Comparison of ENCODE assay signal across 14 cellular contexts in genomic region chr1:201751872-201752271, GRCh38.
DNase-seq lines count a peak whose midpoint lies in the region; ATAC-seq, FAIRE-seq and TF ChIP-seq lines count a peak whose summit lies in the region.
"Had no signal": no experiment of that assay in that cellular context is flagged by ENCODE, and none has a peak within 500 bp of the region (broad histone marks: within the 10 kb centered on the region; RNA-seq: fewer than 3 reads in every experiment).

No MANE protein-coding gene starts in this region.

- TF ChIP-seq EP300 in H1 (IDR thresholded peaks at IDR 0.05; ENCODE audit: borderline replicate concordance in 1 of 2, low read depth in 2 of 2, low read length in 2 of 2), result no peak

- no peak for TF ChIP-seq RAD21 in H1 (IDR thresholded peaks at IDR 0.05 in 1 of 2, conservative IDR thresholded peaks at IDR 0.05 in 1 of 2; ENCODE audit: low read depth in 2 of 2, low read length in 2 of 2)

- no peak overlapping the region for H3K23ac ChIP-seq in H1 (ENCODE audit: insufficient read length)

- no peak overlapping the region for H2BK12ac ChIP-seq in H1 (ENCODE audit: low read depth, low read length)

- H3K9ac ChIP-seq in H1 (replicated peaks in 1 of 4; ENCODE audit: extremely low read depth in 1 of 4, low read depth in 3 of 4, low read length in 3 of 4), result no peak overlapping the region

- CTCF ChIA-PET in H1 (lab: Charles Lee; ENCODE audit: partially characterized antibody), result interaction anchor here (0.7 to 1.7 kb wide), 10 partner anchors 8 to 303 kb away, joined by 3 to 7 read pairs (median 4); no protein-coding TSS in a partner anchor

- no peak overlapping the region for H4K8ac ChIP-seq in H1 (ENCODE audit: extremely low read depth, insufficient read depth, low read length)

- H3K27me3 Mint-ChIP-seq in neural crest cell (ENCODE audit: low read depth), result peaks cover 13% of the 10 kb centered on the region
- peaks cover 40 to 52% of the 10 kb centered on the region in 2 donors for H3K27me3 Mint-ChIP-seq in effector memory CD8-positive, alpha-beta T cell

- TF ChIP-seq POLR2A in H1 (IDR thresholded peaks at IDR 0.05; ENCODE audit: control extremely low read depth in 1 of 2, low read depth in 2 of 2, low read length in 2 of 2) (no peak), erythroblast (IDR thresholded peaks at IDR 0.05; ENCODE audit: low read length) (no peak)

- WGBS in H1 (ENCODE audit: extremely low coverage in 1 of 2, insufficient coverage in 1 of 2, insufficient read length in 1 of 2, insufficient replicate concordance in 2 of 2, low coverage in 1 of 2, low lambda C conversion rate in 2 of 2, missing lambda C conversion rate in 1 of 2), 2 experiments, result 36% methylated on average over 4 of the region's 4 CpGs; no CpG with 5 or more reads in 1 of the 2 experiments

- no peaks in the 10 kb centered on the region for H3K27me3 ChIP-seq in H1 (replicated peaks in 1 of 4; ENCODE audit: control insufficient read depth in 3 of 4, extremely low read depth in 1 of 4, insufficient read depth in 3 of 4, low read length in 3 of 4)

- no peak overlapping the region for H2BK20ac ChIP-seq in H1 (ENCODE audit: low read length)

- no peaks in the 10 kb centered on the region for H3K36me3 Mint-ChIP-seq in neural crest cell (ENCODE audit: low read depth)
- H3K36me3 Mint-ChIP-seq in effector memory CD8-positive, alpha-beta T cell (ENCODE audit: insufficient read depth), result no peaks in the 10 kb centered on the region
- H3K36me3 Mint-ChIP-seq: stimulated activated memory B cell treated with anti-CD40 and anti-IgM and Interleukin-4, amounts not matched to agents 10 μg/mL and 1 μg/mL and 100 μg/mL, for 72 hours had no signal

- no peak overlapping the region for H2AK5ac ChIP-seq in H1 (ENCODE audit: low read depth, low read length)

- H2BK5ac ChIP-seq in H1 (ENCODE audit: low read depth, low read length), result no peak overlapping the region

- peaks cover 0 to 49% of the 10 kb centered on the region in 2 experiments; a peak in 3 of 4 replicates for H3K79me2 ChIP-seq in H1 (ENCODE audit: control insufficient read depth in 1 of 2, insufficient read depth in 2 of 2, low read length in 2 of 2)

- H4K91ac ChIP-seq in H1 (replicated peaks; ENCODE audit: insufficient read length, low read length), result no peak overlapping the region

- DNase-seq in ELF-1 (ENCODE audit: low read depth, low spot score), result peak; percentile 44
- no peak for DNase-seq in RCC 7860 (ENCODE audit: low spot score)
- DNase-seq in H1 (ENCODE audit: low read depth in 1 of 2, low spot score in 2 of 2), result no peak
- DNase-seq in neural crest cell (ENCODE audit: low read depth, low spot score), result peak; percentile 41
- no peak for DNase-seq in activated T-cell treated with anti-CD3 and anti-CD28 coated beads, Interleukin-2, amount 50 U/mL, for 1 hour
- DNase-seq in effector memory CD8-positive, alpha-beta T cell, result no peak
- DNase-seq in erythroblast (lab: John Stamatoyannopoulos, UW), result no peak
- DNase-seq: mesendoderm, NCI-H1092 treated with DMSO at 0.1 percent for 48 hours, NCI-H510A treated with DMSO at 0.1 percent for 48 hours, Right ventricle myocardium superior had no signal

- H3K9me3 ChIP-seq in H1 (ENCODE audit: insufficient read depth in 2 of 2, low read depth in 1 of 2, low read length in 1 of 2), result no peaks in the 10 kb centered on the region

- no peak overlapping the region for H2BK15ac ChIP-seq in H1 (ENCODE audit: low read length)

- peak overlapping the region; percentile 36 for H3K4me3 Mint-ChIP-seq in neural crest cell
- no peak overlapping the region for H3K4me3 Mint-ChIP-seq in effector memory CD8-positive, alpha-beta T cell
- H3K4me3 Mint-ChIP-seq: stimulated activated memory B cell treated with anti-CD40 and anti-IgM and Interleukin-4, amounts not matched to agents 10 μg/mL and 1 μg/mL and 100 μg/mL, for 72 hours had no signal

- TF ChIP-seq CTCF in H1 (IDR thresholded peaks at IDR 0.05; ENCODE audit: control extremely low read depth in 1 of 3, insufficient read depth in 1 of 3, low read depth in 1 of 3, low read length in 3 of 3) (no peak), neural crest cell (conservative IDR thresholded peaks at IDR 0.05) (no peak)

- peaks cover 0 to 5% of the 10 kb centered on the region in 2 experiments for H4K20me1 ChIP-seq in H1 (replicated peaks in 1 of 2; ENCODE audit: control insufficient read depth in 1 of 2, insufficient read depth in 2 of 2, low read length in 2 of 2)

- peak; percentile 53 for FAIRE-seq in RCC 7860 (lab: Jason Lieb, UNC)
- FAIRE-seq in H1 (lab: Jason Lieb, UNC), result peak; percentile 39
- FAIRE-seq: GM12891 had no signal

- no peaks in the 10 kb centered on the region for H3K36me3 ChIP-seq in H1 (ENCODE audit: control insufficient read depth in 2 of 4, insufficient read depth in 4 of 4, low read length in 3 of 4)

- H2AFZ ChIP-seq in H1 (ENCODE audit: low read length), result no peak overlapping the region

- no peaks in the 10 kb centered on the region for H3K9me3 Mint-ChIP-seq in neural crest cell
- no peaks in the 10 kb centered on the region for H3K9me3 Mint-ChIP-seq in effector memory CD8-positive, alpha-beta T cell
- H3K9me3 Mint-ChIP-seq: stimulated activated memory B cell treated with anti-CD40 and anti-IgM and Interleukin-4, amounts not matched to agents 10 μg/mL and 1 μg/mL and 100 μg/mL, for 72 hours had no signal

- no peak overlapping the region for H3K4me3 ChIP-seq in H1 (ENCODE audit: extremely low read depth in 1 of 4, insufficient read depth in 2 of 4, low read depth in 3 of 4, low read length in 4 of 4)

- H3K56ac ChIP-seq in H1 (replicated peaks; ENCODE audit: insufficient read length, low read depth, low read length), result no peak overlapping the region

- no peak overlapping the region; the same call in 1 of the 2 replicates for H3K18ac ChIP-seq in H1 (ENCODE audit: extremely low read depth, low read length)

- no peak overlapping the region for H4K5ac ChIP-seq in H1 (ENCODE audit: insufficient read length, low read depth, low read length)

- peaks cover 9 to 32% (median 26%) of the 10 kb centered on the region in 4 experiments for H3K4me1 ChIP-seq in H1 (replicated peaks in 1 of 4; ENCODE audit: control insufficient read depth in 3 of 4, insufficient read depth in 4 of 4, low read length in 3 of 4)

- no peak for ATAC-seq in effector memory CD8-positive, alpha-beta T cell (replicated peaks)
- no peak for ATAC-seq in HG03457 (IDR thresholded peaks at IDR 0.05; ENCODE audit: unreplicated experiment)
- ATAC-seq: stimulated activated memory B cell treated with anti-CD40 and anti-IgM and Interleukin-4, amounts not matched to agents 10 μg/mL and 1 μg/mL and 100 μg/mL, for 72 hours had no signal

- no peaks in the 10 kb centered on the region for H3K23me2 ChIP-seq in H1 (ENCODE audit: low read depth, low read length)

- H3K14ac ChIP-seq in H1 (ENCODE audit: insufficient read length), result no peak overlapping the region

- no peak overlapping the region; a peak in 1 of 4 replicates for H3K4me2 ChIP-seq in H1 (ENCODE audit: insufficient read depth in 1 of 2, low read depth in 2 of 2, low read length in 2 of 2)

- H3K79me1 ChIP-seq in H1 (ENCODE audit: low read depth, low read length), result peaks cover 4% of the 10 kb centered on the region; the same call in 1 of the 2 replicates

- H3K27ac Mint-ChIP-seq in neural crest cell (ENCODE audit: unreplicated experiment), result no peak overlapping the region
- H3K27ac Mint-ChIP-seq in effector memory CD8-positive, alpha-beta T cell, result no peak overlapping the region
- H3K27ac Mint-ChIP-seq: stimulated activated memory B cell treated with anti-CD40 and anti-IgM and Interleukin-4, amounts not matched to agents 10 μg/mL and 1 μg/mL and 100 μg/mL, for 72 hours had no signal

- POLR2A ChIA-PET in H1 (lab: Charles Lee; ENCODE audit: partially characterized antibody), result interaction anchor here (1.0 to 1.4 kb wide), 3 partner anchors 7 to 15 kb away, joined by 3 to 4 read pairs (median 3); no protein-coding TSS in a partner anchor

- H2BK120ac ChIP-seq in H1 (replicated peaks; ENCODE audit: low read depth, low read length), result no peak overlapping the region

- H3K4me1 Mint-ChIP-seq in neural crest cell, result peaks cover 81% of the 10 kb centered on the region
- H3K4me1 Mint-ChIP-seq in effector memory CD8-positive, alpha-beta T cell (ENCODE audit: low read depth in 2 of 2), result no peaks in the 10 kb centered on the region

- no peak overlapping the region for H3K4ac ChIP-seq in H1 (replicated peaks; ENCODE audit: insufficient read length, low read depth, low read length)

- no peak overlapping the region for H3K27ac ChIP-seq in H1 (ENCODE audit: low read depth, low read length)

TF ChIP-seq in H1, 55 proteins besides CTCF, POLR2A, EP300 and RAD21:
- TF ChIP-seq SAP30 (IDR thresholded peaks at IDR 0.05; ENCODE audit: insufficient read depth, insufficient replicate concordance, low read length) (no peak), CEBPB (IDR thresholded peaks at IDR 0.05; ENCODE audit: low read depth, low read length) (peak; percentile 49; the same call in 1 of the 2 replicates)

Comparison
In these comparisons a context has a peak if more than half of its experiments do, and no peak if none do; other contexts are left out.
1. DNase-seq: peak in ELF-1 (single experiment) and neural crest cell (single experiment); none in RCC 7860 (single experiment), H1 (0 of 2), activated T-cell treated with anti-CD3 and anti-CD28 coated beads, Interleukin-2, amount 50 U/mL, for 1 hour (single experiment), effector memory CD8-positive, alpha-beta T cell (0 of 3) and erythroblast (0 of 2).